In genomic region chr3:152737021-152737908, GRCh38 we compare ENCODE assay signal across 9 cellular contexts.
A peak's percentile ranks its signal among the peaks of the same experiment; 100 is the strongest.
DNase-seq lines count a peak whose midpoint lies in the region; ATAC-seq lines count a peak whose summit lies in the region.
"Had no signal": no experiment of that assay in that cellular context is flagged by ENCODE, and none has a peak within 500 bp of the region (broad histone marks: within the 10 kb centered on the region; RNA-seq: fewer than 3 reads in every experiment).

No MANE protein-coding gene starts in this region.

- no peak overlapping the region for H3K4me3 ChIP-seq in HAP-1
- H3K4me3 ChIP-seq: BLaER1 had no signal

- no peaks in the 10 kb centered on the region for H3K36me3 ChIP-seq in HAP-1 (replicated peaks)
- H3K36me3 ChIP-seq: BLaER1 had no signal

- H3K27ac Mint-ChIP-seq in activated naive CD4-positive, alpha-beta T cell treated with anti-CD3 and anti-CD28 coated beads, Interleukin-2, amount 50 U/mL, for 72 hours = no peak overlapping the region

- H3K9me3 Mint-ChIP-seq in activated naive CD4-positive, alpha-beta T cell treated with anti-CD3 and anti-CD28 coated beads, Interleukin-2, amount 50 U/mL, for 72 hours = no peaks in the 10 kb centered on the region

- DNase-seq in activated naive CD4-positive, alpha-beta T cell treated with anti-CD3 and anti-CD28 coated beads, Interleukin-2, amount 50 U/mL, for 72 hours (ENCODE audit: low spot score in 2 of 2) = no peak
- DNase-seq in activated naive CD4-positive, alpha-beta T cell (lab: John Stamatoyannopoulos, UW) = no peak
- DNase-seq in SKM-1 treated with dmso at 0.1 percent for 144 hours (lab: John Stamatoyannopoulos, UW; ENCODE audit: unreplicated experiment) = peak; percentile 72
- no peak for DNase-seq in sciatic nerve (ENCODE audit: low spot score)
- no peak for DNase-seq in activated T-cell treated with anti-CD3 and anti-CD28 coated beads, Interleukin-2, amount 50 U/mL, for 1 hour
- no peak for DNase-seq in HAP-1 (ENCODE audit: low spot score in 2 of 2)
- no peak for DNase-seq in NCI-H526 (lab: John Stamatoyannopoulos, UW)

- H3K9me3 ChIP-seq in HAP-1 = no peaks in the 10 kb centered on the region
- H3K9me3 ChIP-seq: BLaER1 had no signal

- in situ Hi-C loops in HAP-1 (cut with MboI; ENCODE audit: low sequenced_read_pairs) = no loop called here

- intact Hi-C loops in sciatic nerve (cut with DNase I) = no loop called here

- H3K36me3 Mint-ChIP-seq in activated naive CD4-positive, alpha-beta T cell treated with anti-CD3 and anti-CD28 coated beads, Interleukin-2, amount 50 U/mL, for 72 hours = no peaks in the 10 kb centered on the region

- H3K27me3 ChIP-seq in HAP-1 (ENCODE audit: low read depth) = no peaks in the 10 kb centered on the region
- H3K27me3 ChIP-seq: BLaER1 had no signal

- H3K4me1 ChIP-seq in HAP-1 = no peaks in the 10 kb centered on the region
- H3K4me1 ChIP-seq: BLaER1 had no signal

- ATAC-seq in activated naive CD4-positive, alpha-beta T cell treated with anti-CD3 and anti-CD28 coated beads, Interleukin-2, amount 50 U/mL, for 72 hours = peak; percentile 81 to 86
- ATAC-seq in HG03025 (IDR thresholded peaks at IDR 0.05; ENCODE audit: low FRiP score, unreplicated experiment) (peak; percentile 99), sciatic nerve (peak; percentile 88)
